Comparison of ENCODE assay signal across 1 cellular context in the genomic region with DNA sequence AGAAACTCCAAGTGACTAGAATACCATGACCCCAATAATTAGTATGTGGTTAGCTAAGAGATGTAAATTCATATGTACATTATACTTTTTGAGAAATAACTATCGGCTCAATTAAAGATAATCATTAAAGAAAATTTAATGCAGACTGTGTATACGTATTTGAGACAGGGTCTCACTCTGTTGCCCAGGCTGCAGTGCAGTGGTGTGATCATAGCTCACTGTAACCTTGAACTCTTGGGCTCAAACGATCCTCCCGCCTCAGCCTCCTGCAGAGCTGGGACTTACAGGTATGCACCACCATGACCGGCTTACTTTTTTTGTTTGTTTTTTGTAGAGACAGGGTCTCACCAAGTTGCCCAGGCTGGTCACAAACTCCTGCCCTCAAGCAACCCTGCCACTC.
A peak's percentile ranks its signal among the peaks of the same experiment; 100 is the strongest.
TF ChIP-seq lines count a peak whose summit lies in the region.

No MANE protein-coding gene starts in this region.

TF ChIP-seq in HepG2, 621 proteins besides CTCF, POLR2A, EP300 and RAD21:
- TF ChIP-seq, protein P1, sequence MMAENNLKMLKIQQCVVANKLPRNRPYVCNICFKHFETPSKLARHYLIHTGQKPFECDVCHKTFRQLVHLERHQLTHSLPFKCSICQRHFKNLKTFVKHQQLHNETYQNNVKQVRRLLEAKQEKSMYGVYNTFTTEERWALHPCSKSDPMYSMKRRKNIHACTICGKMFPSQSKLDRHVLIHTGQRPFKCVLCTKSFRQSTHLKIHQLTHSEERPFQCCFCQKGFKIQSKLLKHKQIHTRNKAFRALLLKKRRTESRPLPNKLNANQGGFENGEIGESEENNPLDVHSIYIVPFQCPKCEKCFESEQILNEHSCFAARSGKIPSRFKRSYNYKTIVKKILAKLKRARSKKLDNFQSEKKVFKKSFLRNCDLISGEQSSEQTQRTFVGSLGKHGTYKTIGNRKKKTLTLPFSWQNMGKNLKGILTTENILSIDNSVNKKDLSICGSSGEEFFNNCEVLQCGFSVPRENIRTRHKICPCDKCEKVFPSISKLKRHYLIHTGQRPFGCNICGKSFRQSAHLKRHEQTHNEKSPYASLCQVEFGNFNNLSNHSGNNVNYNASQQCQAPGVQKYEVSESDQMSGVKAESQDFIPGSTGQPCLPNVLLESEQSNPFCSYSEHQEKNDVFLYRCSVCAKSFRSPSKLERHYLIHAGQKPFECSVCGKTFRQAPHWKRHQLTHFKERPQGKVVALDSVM (CRISPR knock-in tag; IDR thresholded peaks at IDR 0.05) = peak; percentile 61; the same call in 1 of the 2 replicates
- TF ChIP-seq ZNF121 (CRISPR knock-in tag; IDR thresholded peaks at IDR 0.05) = peak; percentile 61; the same call in 1 of the 2 replicates
- TF ChIP-seq ZNF101 (CRISPR knock-in tag; IDR thresholded peaks at IDR 0.05; ENCODE audit: borderline replicate concordance, low read depth) = no peak
TF ChIP-seq in HepG2: peak in this region for 2.
